28 cellular contexts compared by ENCODE assay signal in genomic region chr4:2905544-2905943, GRCh38. TPM values are rescaled to one million over a fixed set of nuclear protein-coding genes. Genes with fewer than 3 reads are reported as not detected.
DNase-seq lines count a peak whose midpoint lies in the region; ATAC-seq and TF ChIP-seq lines count a peak whose summit lies in the region.
"Had no signal": no experiment of that assay in that cellular context is flagged by ENCODE, and none has a peak within 500 bp of the region (broad histone marks: within the 10 kb centered on the region; RNA-seq: fewer than 3 reads in every experiment).

No MANE protein-coding gene starts in this region.

- H3K4me3 ChIP-seq in CD8-positive, alpha-beta T cell (ENCODE audit: low read depth, low read length), result no peak overlapping the region
- H3K4me3 ChIP-seq: gastrocnemius medialis, GM23248, hepatocyte, K562, right lobe of liver, spleen, tibial artery had no signal

- peaks cover 79% of the 10 kb centered on the region for H3K36me3 Mint-ChIP-seq in activated CD4-positive, alpha-beta memory T cell treated with anti-CD3 and anti-CD28 coated beads, Interleukin-2, amount 10 ng/mL, durations not matched to agents 7 days and 5 days (ENCODE audit: low read depth)
- H3K36me3 Mint-ChIP-seq in activated CD4-positive, alpha-beta memory T cell treated with anti-CD3 and anti-CD28 coated beads for 36 hours, result peaks cover 53% of the 10 kb centered on the region
- H3K36me3 Mint-ChIP-seq in CD8-positive, alpha-beta T cell, result peaks cover 85% of the 10 kb centered on the region
- peaks cover 34% of the 10 kb centered on the region for H3K36me3 Mint-ChIP-seq in activated naive CD8-positive, alpha-beta T cell treated with anti-CD3 and anti-CD28 coated beads for 36 hours
- H3K36me3 Mint-ChIP-seq in naive B cell, result peaks cover 8 to 13% of the 10 kb centered on the region in 2 donors

- no peak overlapping the region for H3K4me3 Mint-ChIP-seq in activated CD4-positive, alpha-beta memory T cell treated with anti-CD3 and anti-CD28 coated beads, Interleukin-2, amount 10 ng/mL, durations not matched to agents 7 days and 5 days
- H3K4me3 Mint-ChIP-seq in activated CD4-positive, alpha-beta memory T cell treated with anti-CD3 and anti-CD28 coated beads for 36 hours, result no peak overlapping the region
- peak overlapping the region; percentile 11 for H3K4me3 Mint-ChIP-seq in CD8-positive, alpha-beta T cell
- H3K4me3 Mint-ChIP-seq in activated naive CD8-positive, alpha-beta T cell treated with anti-CD3 and anti-CD28 coated beads for 36 hours, result no peak overlapping the region
- peak overlapping the region in 1 of 8 donors; percentile 52 for H3K4me3 Mint-ChIP-seq in naive B cell
- H3K4me3 Mint-ChIP-seq: CD14-positive monocyte, WTC11 had no signal

- peaks cover 25% of the 10 kb centered on the region for H3K4me1 ChIP-seq in CD8-positive, alpha-beta T cell (ENCODE audit: insufficient read depth, low read length)
- H3K4me1 ChIP-seq: gastrocnemius medialis had no signal

- CTCF ChIA-PET in activated CD4-positive, alpha-beta memory T cell treated with anti-CD3 and anti-CD28 coated beads, Interleukin-2, amount 10 ng/mL, durations not matched to agents 7 days and 5 days (lab: Charles Lee), result interaction anchor here (1.0 kb wide), 1 partner anchor 48 kb away, joined by 3 read pairs; no protein-coding TSS in a partner anchor
- CTCF ChIA-PET in activated CD4-positive, alpha-beta memory T cell treated with anti-CD3 and anti-CD28 coated beads for 36 hours (lab: Charles Lee), result no interaction called here
- CTCF ChIA-PET in CD8-positive, alpha-beta T cell (lab: Charles Lee), result no interaction called here
- CTCF ChIA-PET in GM10248 (lab: Yijun Ruan, JAX), result no interaction called here

- no peaks in the 10 kb centered on the region for H3K9me3 Mint-ChIP-seq in activated CD4-positive, alpha-beta memory T cell treated with anti-CD3 and anti-CD28 coated beads, Interleukin-2, amount 10 ng/mL, durations not matched to agents 7 days and 5 days
- H3K9me3 Mint-ChIP-seq in activated CD4-positive, alpha-beta memory T cell treated with anti-CD3 and anti-CD28 coated beads for 36 hours, result no peaks in the 10 kb centered on the region
- H3K9me3 Mint-ChIP-seq in CD8-positive, alpha-beta T cell, result no peaks in the 10 kb centered on the region
- H3K9me3 Mint-ChIP-seq in activated naive CD8-positive, alpha-beta T cell treated with anti-CD3 and anti-CD28 coated beads for 36 hours, result no peaks in the 10 kb centered on the region
- no peaks in the 10 kb centered on the region for H3K9me3 Mint-ChIP-seq in naive B cell
- H3K9me3 Mint-ChIP-seq: CD14-positive monocyte; stimulated activated naive CD8-positive, alpha-beta T cell treated with anti-CD3 and anti-CD28 coated beads, Interleukin-15, amount 100 ng/mL, for 72 hours; WTC11 had no signal

- POLR2A ChIA-PET in activated CD4-positive, alpha-beta memory T cell treated with anti-CD3 and anti-CD28 coated beads, Interleukin-2, amount 10 ng/mL, durations not matched to agents 7 days and 5 days (lab: Charles Lee), result no interaction called here
- POLR2A ChIA-PET in activated CD4-positive, alpha-beta memory T cell treated with anti-CD3 and anti-CD28 coated beads for 36 hours (lab: Charles Lee), result no interaction called here
- POLR2A ChIA-PET in CD8-positive, alpha-beta T cell (lab: Charles Lee), result no interaction called here
- POLR2A ChIA-PET in GM10248 (lab: Yijun Ruan, JAX), result no interaction called here

- no peak for TF ChIP-seq CTCF in CD8-positive, alpha-beta T cell (IDR thresholded peaks at IDR 0.05)
- no peak for TF ChIP-seq CTCF in GM10248 (IDR thresholded peaks at IDR 0.05; ENCODE audit: control extremely low read depth, extremely low read depth, low read depth, missing control alignments)

- peaks cover 43% of the 10 kb centered on the region for H3K36me3 ChIP-seq in CD8-positive, alpha-beta T cell (ENCODE audit: insufficient read depth, low read length)

- H3K27ac ChIP-seq in CD8-positive, alpha-beta T cell (ENCODE audit: low read depth, low read length), result no peak overlapping the region
- H3K27ac ChIP-seq: gastrocnemius medialis, GM23248, hepatocyte, right lobe of liver, tibial artery had no signal

- no peaks in the 10 kb centered on the region for H3K27me3 ChIP-seq in CD8-positive, alpha-beta T cell (ENCODE audit: insufficient read depth, low read length)
- H3K27me3 ChIP-seq: gastrocnemius medialis, hepatocyte, right lobe of liver, spleen, tibial artery had no signal

- peak overlapping the region; percentile 33 for H3K27ac Mint-ChIP-seq in activated CD4-positive, alpha-beta memory T cell treated with anti-CD3 and anti-CD28 coated beads, Interleukin-2, amount 10 ng/mL, durations not matched to agents 7 days and 5 days
- no peak overlapping the region for H3K27ac Mint-ChIP-seq in activated CD4-positive, alpha-beta memory T cell treated with anti-CD3 and anti-CD28 coated beads for 36 hours
- peak overlapping the region; percentile 89 for H3K27ac Mint-ChIP-seq in CD8-positive, alpha-beta T cell
- peak overlapping the region; percentile 38 for H3K27ac Mint-ChIP-seq in activated naive CD8-positive, alpha-beta T cell treated with anti-CD3 and anti-CD28 coated beads for 36 hours
- H3K27ac Mint-ChIP-seq in naive B cell, result peak overlapping the region in 4 of 6 donors; percentile 37 to 78 (median 56)
- H3K27ac Mint-ChIP-seq: WTC11 had no signal

- intact Hi-C loops in activated CD4-positive, alpha-beta memory T cell treated with anti-CD3 and anti-CD28 coated beads for 36 hours (cut with micrococcal nuclease), result no loop called here
- intact Hi-C loops in CD8-positive, alpha-beta T cell (cut with DNase I, micrococcal nuclease), result no loop called here

- ATAC-seq in CD8-positive, alpha-beta T cell, result no peak
- no peak for ATAC-seq in naive B cell (ENCODE audit: low read depth in 2 of 2)
- ATAC-seq: gastrocnemius medialis; K562; left colon; right lobe of liver; stimulated activated naive CD8-positive, alpha-beta T cell treated with anti-CD3 and anti-CD28 coated beads, Interleukin-15, amount 100 ng/mL, for 72 hours; WTC11 had no signal

- peaks cover 21% of the 10 kb centered on the region for H3K4me1 Mint-ChIP-seq in activated CD4-positive, alpha-beta memory T cell treated with anti-CD3 and anti-CD28 coated beads, Interleukin-2, amount 10 ng/mL, durations not matched to agents 7 days and 5 days
- peaks cover 14% of the 10 kb centered on the region for H3K4me1 Mint-ChIP-seq in activated CD4-positive, alpha-beta memory T cell treated with anti-CD3 and anti-CD28 coated beads for 36 hours (ENCODE audit: low read depth)
- H3K4me1 Mint-ChIP-seq in CD8-positive, alpha-beta T cell (ENCODE audit: low read depth), result peaks cover 30% of the 10 kb centered on the region
- H3K4me1 Mint-ChIP-seq in activated naive CD8-positive, alpha-beta T cell treated with anti-CD3 and anti-CD28 coated beads for 36 hours, result peaks cover 24% of the 10 kb centered on the region
- peaks cover 5 to 11% (median 9%) of the 10 kb centered on the region in 3 donors for H3K4me1 Mint-ChIP-seq in naive B cell
- H3K4me1 Mint-ChIP-seq: CD14-positive monocyte, WTC11 had no signal

- DNase-seq in activated CD4-positive, alpha-beta memory T cell treated with anti-CD3 and anti-CD28 coated beads, Interleukin-2, amount 10 ng/mL, durations not matched to agents 7 days and 5 days, result no peak
- DNase-seq in activated CD4-positive, alpha-beta memory T cell treated with anti-CD3 and anti-CD28 coated beads for 36 hours, result no peak
- DNase-seq in CD8-positive, alpha-beta T cell, result no peak
- no peak for DNase-seq in activated naive CD8-positive, alpha-beta T cell treated with anti-CD3 and anti-CD28 coated beads for 36 hours
- DNase-seq in naive B cell, result no peak
- no peak for DNase-seq in glomerular visceral epithelial cell (ENCODE audit: extremely low spot score)
- DNase-seq in epidermal melanocyte (ENCODE audit: insufficient read length, low spot score), result no peak
- no peak for DNase-seq in GM10248 (ENCODE audit: extremely low spot score)
- DNase-seq: activated CD4-positive, alpha-beta T cell treated with anti-CD3 and anti-CD28 coated beads, Interleukin-2, amount 50 U/mL, for 4 hours; activated gamma-delta T cell; gastrocnemius medialis; GM23248; left colon; mammary epithelial cell; NCI-H1092; NCI-H1694 treated with DMSO at 0.1 percent for 48 hours; NCI-H446; NCI-H748 treated with DMSO at 0.1 percent for 48 hours; right lobe of liver; SHP77; spleen; stimulated activated CD4-positive, alpha-beta T cell treated with anti-CD3 and anti-CD28 coated beads, Interleukin-2, amount 100 ng/mL, for 24 hours; stimulated activated naive CD8-positive, alpha-beta T cell treated with anti-CD3 and anti-CD28 coated beads, Interleukin-15, amount 100 ng/mL, for 72 hours had no signal

- no peaks in the 10 kb centered on the region for H3K9me3 ChIP-seq in CD8-positive, alpha-beta T cell (ENCODE audit: low read length)
- H3K9me3 ChIP-seq: gastrocnemius medialis, right lobe of liver, spleen, tibial artery had no signal

- no peaks in the 10 kb centered on the region for H3K27me3 Mint-ChIP-seq in activated CD4-positive, alpha-beta memory T cell treated with anti-CD3 and anti-CD28 coated beads, Interleukin-2, amount 10 ng/mL, durations not matched to agents 7 days and 5 days
- no peaks in the 10 kb centered on the region for H3K27me3 Mint-ChIP-seq in activated CD4-positive, alpha-beta memory T cell treated with anti-CD3 and anti-CD28 coated beads for 36 hours
- H3K27me3 Mint-ChIP-seq in CD8-positive, alpha-beta T cell (ENCODE audit: low read depth), result no peaks in the 10 kb centered on the region
- no peaks in the 10 kb centered on the region for H3K27me3 Mint-ChIP-seq in activated naive CD8-positive, alpha-beta T cell treated with anti-CD3 and anti-CD28 coated beads for 36 hours
- no peaks in the 10 kb centered on the region for H3K27me3 Mint-ChIP-seq in naive B cell
- H3K27me3 Mint-ChIP-seq: stimulated activated naive CD8-positive, alpha-beta T cell treated with anti-CD3 and anti-CD28 coated beads, Interleukin-15, amount 100 ng/mL, for 72 hours had no signal

RNA-seq across cellular contexts. Expression of gene NOP14, which starts 57.7 kb away (rescaled TPM):
- 10 to 100 TPM; 34.1 to 38.7 TPM for total RNA-seq in activated CD4-positive, alpha-beta memory T cell treated with anti-CD3 and anti-CD28 coated beads, Interleukin-2, amount 10 ng/mL, durations not matched to agents 7 days and 5 days
- total RNA-seq in activated CD4-positive, alpha-beta memory T cell treated with anti-CD3 and anti-CD28 coated beads for 36 hours, result 10 to 100 TPM; 67.4 to 73.4 TPM
- total RNA-seq in CD8-positive, alpha-beta T cell, result 10 to 100 TPM; 23.5 to 23.9 TPM
- total RNA-seq in activated naive CD8-positive, alpha-beta T cell treated with anti-CD3 and anti-CD28 coated beads for 36 hours, result 100 to 1,000 TPM in 1 of 2 experiments, 10 to 100 TPM in 1; 99.1 to 102 TPM
- polyA plus RNA-seq in naive B cell (ENCODE audit: low read depth in 6 of 6), result 10 to 100 TPM in 2 of 6 donors, 1 to 10 TPM in 3, under 1 TPM in 1; 0.73 to 17.7 (median 8.3) TPM

RNA-seq across cellular contexts. Expression of gene GRK4, which starts 57.8 kb away (rescaled TPM):
- total RNA-seq in activated CD4-positive, alpha-beta memory T cell treated with anti-CD3 and anti-CD28 coated beads, Interleukin-2, amount 10 ng/mL, durations not matched to agents 7 days and 5 days, result 1 to 10 TPM; 3.1 to 3.6 TPM
- total RNA-seq in activated CD4-positive, alpha-beta memory T cell treated with anti-CD3 and anti-CD28 coated beads for 36 hours, result 1 to 10 TPM; 2.3 to 3.0 TPM
- total RNA-seq in CD8-positive, alpha-beta T cell, result 1 to 10 TPM; 1.2 to 1.3 TPM
- total RNA-seq in activated naive CD8-positive, alpha-beta T cell treated with anti-CD3 and anti-CD28 coated beads for 36 hours, result 1 to 10 TPM; 2.6 to 3.2 TPM
- polyA plus RNA-seq in naive B cell (ENCODE audit: low read depth in 6 of 6), result 1 to 10 TPM in 2 of 6 donors, under 1 TPM in 3, not detected in 1; 0.86 to 1.8 (median 0.96) TPM
